ENCODE assay signal across 1 cellular context in the genomic region with DNA sequence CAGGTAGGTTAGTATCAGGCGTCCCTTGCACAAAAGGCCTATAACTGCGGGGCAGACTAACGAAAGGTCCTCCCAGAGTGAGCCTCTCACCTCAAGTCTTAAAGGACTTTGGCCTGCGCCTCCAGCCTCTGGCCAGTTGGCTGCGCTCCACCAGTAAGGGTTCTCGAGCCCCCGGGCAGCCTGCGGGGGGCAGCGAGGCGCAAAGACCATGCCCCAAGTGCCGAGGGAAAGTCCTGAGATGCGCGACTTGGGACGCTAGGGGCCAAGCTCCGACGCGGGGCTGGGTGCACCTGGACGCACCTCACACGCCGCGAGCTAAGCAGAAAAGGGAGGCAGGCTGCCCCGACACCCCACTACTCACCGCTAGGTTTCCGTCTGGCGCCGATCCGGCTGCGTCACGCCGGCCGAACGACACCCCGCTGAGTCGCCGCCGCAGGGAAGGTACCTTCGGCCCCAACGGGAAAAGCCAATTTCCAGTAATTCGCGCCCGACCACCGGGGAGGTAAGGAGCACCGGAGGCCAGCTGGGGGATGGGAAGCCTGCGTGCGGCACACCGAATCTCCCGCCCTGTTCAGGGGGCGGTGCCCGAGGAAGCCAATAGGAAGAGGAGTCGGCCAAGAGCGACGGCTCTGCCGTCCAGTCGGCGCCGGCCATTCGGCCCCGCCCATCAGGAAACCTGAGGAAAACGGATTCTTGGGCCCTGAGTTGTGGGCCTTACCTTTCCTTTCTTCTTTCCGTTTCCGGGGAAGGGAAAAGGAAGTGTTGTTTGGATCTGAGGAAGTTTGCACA.
A peak's percentile ranks its signal among the peaks of the same experiment; 100 is the strongest.
TF ChIP-seq lines count a peak whose summit lies in the region.

A gene (minus strand): TSS at position 532 of the 789 bp plus-strand sequence. CDS start 5,537 bp downstream, outside the sequence.

TF ChIP-seq in H1, 55 proteins besides CTCF, POLR2A, EP300 and RAD21 (continued from another document):
- TF ChIP-seq, protein P1, sequence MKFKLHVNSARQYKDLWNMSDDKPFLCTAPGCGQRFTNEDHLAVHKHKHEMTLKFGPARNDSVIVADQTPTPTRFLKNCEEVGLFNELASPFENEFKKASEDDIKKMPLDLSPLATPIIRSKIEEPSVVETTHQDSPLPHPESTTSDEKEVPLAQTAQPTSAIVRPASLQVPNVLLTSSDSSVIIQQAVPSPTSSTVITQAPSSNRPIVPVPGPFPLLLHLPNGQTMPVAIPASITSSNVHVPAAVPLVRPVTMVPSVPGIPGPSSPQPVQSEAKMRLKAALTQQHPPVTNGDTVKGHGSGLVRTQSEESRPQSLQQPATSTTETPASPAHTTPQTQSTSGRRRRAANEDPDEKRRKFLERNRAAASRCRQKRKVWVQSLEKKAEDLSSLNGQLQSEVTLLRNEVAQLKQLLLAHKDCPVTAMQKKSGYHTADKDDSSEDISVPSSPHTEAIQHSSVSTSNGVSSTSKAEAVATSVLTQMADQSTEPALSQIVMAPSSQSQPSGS (IDR thresholded peaks at IDR 0.05; ENCODE audit: low read length) = no peak
- TF ChIP-seq, protein P2, sequence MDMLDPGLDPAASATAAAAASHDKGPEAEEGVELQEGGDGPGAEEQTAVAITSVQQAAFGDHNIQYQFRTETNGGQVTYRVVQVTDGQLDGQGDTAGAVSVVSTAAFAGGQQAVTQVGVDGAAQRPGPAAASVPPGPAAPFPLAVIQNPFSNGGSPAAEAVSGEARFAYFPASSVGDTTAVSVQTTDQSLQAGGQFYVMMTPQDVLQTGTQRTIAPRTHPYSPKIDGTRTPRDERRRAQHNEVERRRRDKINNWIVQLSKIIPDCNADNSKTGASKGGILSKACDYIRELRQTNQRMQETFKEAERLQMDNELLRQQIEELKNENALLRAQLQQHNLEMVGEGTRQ (IDR thresholded peaks at IDR 0.05; ENCODE audit: low read length) = no peak
- TF ChIP-seq SP1 (IDR thresholded peaks at IDR 0.05; ENCODE audit: low read depth, low read length) (peak; percentile 99), SAP30 (IDR thresholded peaks at IDR 0.05; ENCODE audit: insufficient read depth, insufficient replicate concordance, low read length) (no peak), YY1 (IDR thresholded peaks at IDR 0.05; ENCODE audit: low read depth, low read length) (0 out of 2 replicates have a peak, but pooled peaks have one; percentile 43), MAFK (IDR thresholded peaks at IDR 0.05; ENCODE audit: low read depth, low read length) (no peak), EZH2 (IDR thresholded peaks at IDR 0.05; ENCODE audit: low read depth, low read length, severe bottlenecking) (no peak), SIRT6 (IDR thresholded peaks at IDR 0.05; ENCODE audit: low read length) (no peak), JUN (IDR thresholded peaks at IDR 0.05; ENCODE audit: low read depth, low read length) (no peak), TAF7 (optimal IDR thresholded peaks at IDR 0.05; ENCODE audit: borderline replicate concordance, low read depth, low read length) (peak; percentile 37), BACH1 (IDR thresholded peaks at IDR 0.05; ENCODE audit: low read length) (no peak), POLR2AphosphoS5 (IDR thresholded peaks at IDR 0.05; ENCODE audit: low read depth, low read length) (peak; percentile 77), CHD2 (IDR thresholded peaks at IDR 0.05; ENCODE audit: low read length) (peak; percentile 91), JUND (IDR thresholded peaks at IDR 0.05; ENCODE audit: low read length) (no peak), BCL11A (IDR thresholded peaks at IDR 0.05; ENCODE audit: low read depth in 2 of 2, low read length in 2 of 2) (no peak), ZNF274 (IDR thresholded peaks at IDR 0.05; ENCODE audit: borderline replicate concordance, extremely low read depth, low read length) (no peak), POU5F1 (IDR thresholded peaks at IDR 0.05; ENCODE audit: low read depth, low read length) (no peak), HDAC6 (IDR thresholded peaks at IDR 0.05; ENCODE audit: low read depth, low read length) (no peak), FOSL1 (IDR thresholded peaks at IDR 0.05; ENCODE audit: insufficient read depth, low read depth, low read length) (no peak), RBBP5 (IDR thresholded peaks at IDR 0.05; ENCODE audit: borderline replicate concordance, low read depth, low read length) (peak; percentile 97), HDAC2 (IDR thresholded peaks at IDR 0.05; ENCODE audit: borderline replicate concordance in 1 of 2, low read depth in 2 of 2, low read length in 2 of 2) (peak in 1 of 2 experiments; percentile 14; a peak in 1 of 4 replicates), SRF (IDR thresholded peaks at IDR 0.05; ENCODE audit: low read depth, low read length) (no peak), TCF12 (IDR thresholded peaks at IDR 0.05; ENCODE audit: low read depth, low read length) (no peak), PHF8 (conservative IDR thresholded peaks at IDR 0.05; ENCODE audit: low read depth, low read length) (peak; percentile 88), GABPA (IDR thresholded peaks at IDR 0.05; ENCODE audit: borderline replicate concordance, insufficient read depth, low read length) (no peak; the same call in 1 of the 2 replicates), CREB1 (IDR thresholded peaks at IDR 0.05) (peak; percentile 80; the same call in 1 of the 2 replicates), SIN3A (conservative IDR thresholded peaks at IDR 0.05 in 1 of 2, IDR thresholded peaks at IDR 0.05 in 1 of 2; ENCODE audit: low read depth in 1 of 2, low read length in 2 of 2) (no peak; a peak in 1 of 4 replicates), KDM4A (IDR thresholded peaks at IDR 0.05; ENCODE audit: low read depth, low read length, severe bottlenecking) (peak; percentile 90), KDM5A (IDR thresholded peaks at IDR 0.05; ENCODE audit: low read length) (peak; percentile 57), EGR1 (IDR thresholded peaks at IDR 0.05; ENCODE audit: borderline replicate concordance, low read depth, low read length) (peak; percentile 64), SP4 (IDR thresholded peaks at IDR 0.05; ENCODE audit: low read length) (peak; percentile 81; the same call in 1 of the 2 replicates), NANOG (IDR thresholded peaks at IDR 0.05; ENCODE audit: insufficient read depth, low read depth, low read length, poor library complexity, severe bottlenecking) (peak; percentile 4), SUZ12 (IDR thresholded peaks at IDR 0.05; ENCODE audit: low read length) (no peak), TEAD4 (IDR thresholded peaks at IDR 0.05; ENCODE audit: low read depth, low read length) (no peak), ASH2L (IDR thresholded peaks at IDR 0.05; ENCODE audit: low read length) (peak; percentile 89)
- TF ChIP-seq, protein P3, sequence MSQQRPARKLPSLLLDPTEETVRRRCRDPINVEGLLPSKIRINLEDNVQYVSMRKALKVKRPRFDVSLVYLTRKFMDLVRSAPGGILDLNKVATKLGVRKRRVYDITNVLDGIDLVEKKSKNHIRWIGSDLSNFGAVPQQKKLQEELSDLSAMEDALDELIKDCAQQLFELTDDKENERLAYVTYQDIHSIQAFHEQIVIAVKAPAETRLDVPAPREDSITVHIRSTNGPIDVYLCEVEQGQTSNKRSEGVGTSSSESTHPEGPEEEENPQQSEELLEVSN (IDR thresholded peaks at IDR 0.05) = peak; percentile 70
- TF ChIP-seq, protein P4, sequence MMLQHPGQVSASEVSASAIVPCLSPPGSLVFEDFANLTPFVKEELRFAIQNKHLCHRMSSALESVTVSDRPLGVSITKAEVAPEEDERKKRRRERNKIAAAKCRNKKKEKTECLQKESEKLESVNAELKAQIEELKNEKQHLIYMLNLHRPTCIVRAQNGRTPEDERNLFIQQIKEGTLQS (IDR thresholded peaks at IDR 0.05; ENCODE audit: insufficient read depth, low read depth, low read length) = no peak
- TF ChIP-seq, protein P5, sequence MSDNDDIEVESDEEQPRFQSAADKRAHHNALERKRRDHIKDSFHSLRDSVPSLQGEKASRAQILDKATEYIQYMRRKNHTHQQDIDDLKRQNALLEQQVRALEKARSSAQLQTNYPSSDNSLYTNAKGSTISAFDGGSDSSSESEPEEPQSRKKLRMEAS (IDR thresholded peaks at IDR 0.05) = peak; percentile 67
- TF ChIP-seq, protein P6, sequence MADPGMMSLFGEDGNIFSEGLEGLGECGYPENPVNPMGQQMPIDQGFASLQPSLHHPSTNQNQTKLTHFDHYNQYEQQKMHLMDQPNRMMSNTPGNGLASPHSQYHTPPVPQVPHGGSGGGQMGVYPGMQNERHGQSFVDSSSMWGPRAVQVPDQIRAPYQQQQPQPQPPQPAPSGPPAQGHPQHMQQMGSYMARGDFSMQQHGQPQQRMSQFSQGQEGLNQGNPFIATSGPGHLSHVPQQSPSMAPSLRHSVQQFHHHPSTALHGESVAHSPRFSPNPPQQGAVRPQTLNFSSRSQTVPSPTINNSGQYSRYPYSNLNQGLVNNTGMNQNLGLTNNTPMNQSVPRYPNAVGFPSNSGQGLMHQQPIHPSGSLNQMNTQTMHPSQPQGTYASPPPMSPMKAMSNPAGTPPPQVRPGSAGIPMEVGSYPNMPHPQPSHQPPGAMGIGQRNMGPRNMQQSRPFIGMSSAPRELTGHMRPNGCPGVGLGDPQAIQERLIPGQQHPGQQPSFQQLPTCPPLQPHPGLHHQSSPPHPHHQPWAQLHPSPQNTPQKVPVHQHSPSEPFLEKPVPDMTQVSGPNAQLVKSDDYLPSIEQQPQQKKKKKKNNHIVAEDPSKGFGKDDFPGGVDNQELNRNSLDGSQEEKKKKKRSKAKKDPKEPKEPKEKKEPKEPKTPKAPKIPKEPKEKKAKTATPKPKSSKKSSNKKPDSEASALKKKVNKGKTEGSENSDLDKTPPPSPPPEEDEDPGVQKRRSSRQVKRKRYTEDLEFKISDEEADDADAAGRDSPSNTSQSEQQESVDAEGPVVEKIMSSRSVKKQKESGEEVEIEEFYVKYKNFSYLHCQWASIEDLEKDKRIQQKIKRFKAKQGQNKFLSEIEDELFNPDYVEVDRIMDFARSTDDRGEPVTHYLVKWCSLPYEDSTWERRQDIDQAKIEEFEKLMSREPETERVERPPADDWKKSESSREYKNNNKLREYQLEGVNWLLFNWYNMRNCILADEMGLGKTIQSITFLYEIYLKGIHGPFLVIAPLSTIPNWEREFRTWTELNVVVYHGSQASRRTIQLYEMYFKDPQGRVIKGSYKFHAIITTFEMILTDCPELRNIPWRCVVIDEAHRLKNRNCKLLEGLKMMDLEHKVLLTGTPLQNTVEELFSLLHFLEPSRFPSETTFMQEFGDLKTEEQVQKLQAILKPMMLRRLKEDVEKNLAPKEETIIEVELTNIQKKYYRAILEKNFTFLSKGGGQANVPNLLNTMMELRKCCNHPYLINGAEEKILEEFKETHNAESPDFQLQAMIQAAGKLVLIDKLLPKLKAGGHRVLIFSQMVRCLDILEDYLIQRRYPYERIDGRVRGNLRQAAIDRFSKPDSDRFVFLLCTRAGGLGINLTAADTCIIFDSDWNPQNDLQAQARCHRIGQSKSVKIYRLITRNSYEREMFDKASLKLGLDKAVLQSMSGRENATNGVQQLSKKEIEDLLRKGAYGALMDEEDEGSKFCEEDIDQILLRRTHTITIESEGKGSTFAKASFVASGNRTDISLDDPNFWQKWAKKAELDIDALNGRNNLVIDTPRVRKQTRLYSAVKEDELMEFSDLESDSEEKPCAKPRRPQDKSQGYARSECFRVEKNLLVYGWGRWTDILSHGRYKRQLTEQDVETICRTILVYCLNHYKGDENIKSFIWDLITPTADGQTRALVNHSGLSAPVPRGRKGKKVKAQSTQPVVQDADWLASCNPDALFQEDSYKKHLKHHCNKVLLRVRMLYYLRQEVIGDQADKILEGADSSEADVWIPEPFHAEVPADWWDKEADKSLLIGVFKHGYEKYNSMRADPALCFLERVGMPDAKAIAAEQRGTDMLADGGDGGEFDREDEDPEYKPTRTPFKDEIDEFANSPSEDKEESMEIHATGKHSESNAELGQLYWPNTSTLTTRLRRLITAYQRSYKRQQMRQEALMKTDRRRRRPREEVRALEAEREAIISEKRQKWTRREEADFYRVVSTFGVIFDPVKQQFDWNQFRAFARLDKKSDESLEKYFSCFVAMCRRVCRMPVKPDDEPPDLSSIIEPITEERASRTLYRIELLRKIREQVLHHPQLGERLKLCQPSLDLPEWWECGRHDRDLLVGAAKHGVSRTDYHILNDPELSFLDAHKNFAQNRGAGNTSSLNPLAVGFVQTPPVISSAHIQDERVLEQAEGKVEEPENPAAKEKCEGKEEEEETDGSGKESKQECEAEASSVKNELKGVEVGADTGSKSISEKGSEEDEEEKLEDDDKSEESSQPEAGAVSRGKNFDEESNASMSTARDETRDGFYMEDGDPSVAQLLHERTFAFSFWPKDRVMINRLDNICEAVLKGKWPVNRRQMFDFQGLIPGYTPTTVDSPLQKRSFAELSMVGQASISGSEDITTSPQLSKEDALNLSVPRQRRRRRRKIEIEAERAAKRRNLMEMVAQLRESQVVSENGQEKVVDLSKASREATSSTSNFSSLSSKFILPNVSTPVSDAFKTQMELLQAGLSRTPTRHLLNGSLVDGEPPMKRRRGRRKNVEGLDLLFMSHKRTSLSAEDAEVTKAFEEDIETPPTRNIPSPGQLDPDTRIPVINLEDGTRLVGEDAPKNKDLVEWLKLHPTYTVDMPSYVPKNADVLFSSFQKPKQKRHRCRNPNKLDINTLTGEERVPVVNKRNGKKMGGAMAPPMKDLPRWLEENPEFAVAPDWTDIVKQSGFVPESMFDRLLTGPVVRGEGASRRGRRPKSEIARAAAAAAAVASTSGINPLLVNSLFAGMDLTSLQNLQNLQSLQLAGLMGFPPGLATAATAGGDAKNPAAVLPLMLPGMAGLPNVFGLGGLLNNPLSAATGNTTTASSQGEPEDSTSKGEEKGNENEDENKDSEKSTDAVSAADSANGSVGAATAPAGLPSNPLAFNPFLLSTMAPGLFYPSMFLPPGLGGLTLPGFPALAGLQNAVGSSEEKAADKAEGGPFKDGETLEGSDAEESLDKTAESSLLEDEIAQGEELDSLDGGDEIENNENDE (IDR thresholded peaks at IDR 0.05; ENCODE audit: insufficient replicate concordance, low read length) = no peak
